13 cellular contexts compared by ENCODE assay signal in the genomic region with DNA sequence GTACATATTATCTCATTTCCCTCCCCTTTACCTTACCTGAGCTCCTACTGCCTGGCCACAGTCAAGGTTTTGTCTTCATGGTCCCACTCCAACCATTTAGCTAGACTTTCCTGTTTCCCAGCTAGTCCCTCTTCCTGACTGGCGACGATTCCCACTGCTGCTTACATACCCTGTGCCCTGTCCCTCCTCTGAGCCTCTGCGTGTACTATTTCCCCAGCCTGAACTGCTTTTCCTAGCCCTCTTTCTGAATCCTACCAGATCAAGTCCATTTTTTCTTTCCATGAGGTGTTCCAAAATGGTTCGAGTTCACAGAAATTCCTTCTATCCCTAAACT. TPM values are rescaled to one million over a fixed set of nuclear protein-coding genes. Genes with fewer than 3 reads are reported as not detected.
DNase-seq lines count a peak whose midpoint lies in the region; ATAC-seq and TF ChIP-seq lines count a peak whose summit lies in the region.
"Had no signal": no experiment of that assay in that cellular context is flagged by ENCODE, and none has a peak within 500 bp of the region (broad histone marks: within the 10 kb centered on the region; RNA-seq: fewer than 3 reads in every experiment).

No MANE protein-coding gene starts in this region.

- peaks cover 4% of the 10 kb centered on the region for H3K9me3 Mint-ChIP-seq in activated CD4-positive, alpha-beta T cell treated with anti-CD3 and anti-CD28 coated beads, Interleukin-2, amount 10 ng/mL, durations not matched to agents 24 days and 14 days
- H3K9me3 Mint-ChIP-seq in stimulated activated effector memory CD8-positive, alpha-beta T cell treated with anti-CD3 and anti-CD28 coated beads, Interleukin-12 subunit alpha, Interleukin-12 subunit beta, amount 100 ng/mL, for 72 hours: no peaks in the 10 kb centered on the region

- H3K36me3 ChIP-seq in ascending aorta (peaks cover 0 to 36% of the 10 kb centered on the region in 2 donors), left lung (peaks cover 0 to 56% of the 10 kb centered on the region in 2 donors), aorta (ENCODE audit: control insufficient read depth in 1 of 2, insufficient read depth in 2 of 2, low read length in 1 of 2) (peaks cover 0 to 4% of the 10 kb centered on the region in 2 donors)

- peaks cover 44% of the 10 kb centered on the region for H3K36me3 Mint-ChIP-seq in activated CD4-positive, alpha-beta T cell treated with anti-CD3 and anti-CD28 coated beads, Interleukin-2, amount 10 ng/mL, durations not matched to agents 24 days and 14 days (ENCODE audit: low read depth)
- peaks cover 28% of the 10 kb centered on the region for H3K36me3 Mint-ChIP-seq in stimulated activated effector memory CD8-positive, alpha-beta T cell treated with anti-CD3 and anti-CD28 coated beads, Interleukin-12 subunit alpha, Interleukin-12 subunit beta, amount 100 ng/mL, for 72 hours

- H3K4me1 ChIP-seq in ascending aorta (peaks cover 0 to 8% of the 10 kb centered on the region in 2 donors), left lung (peaks cover 5 to 24% of the 10 kb centered on the region in 2 donors), aorta (ENCODE audit: control insufficient read depth in 1 of 2, insufficient read depth in 2 of 2, low read length in 2 of 2) (no peaks in the 10 kb centered on the region)

- no peak for ATAC-seq in left lung
- no peak for ATAC-seq in stimulated activated effector memory CD8-positive, alpha-beta T cell treated with anti-CD3 and anti-CD28 coated beads, Interleukin-12 subunit alpha, Interleukin-12 subunit beta, amount 100 ng/mL, for 72 hours
- no peak for ATAC-seq in aorta (ENCODE audit: low FRiP score)
- ATAC-seq: sciatic nerve had no signal

- 46 to 47% methylated on average over 4 of the region's 4 CpGs for WGBS in aorta, 2 donors

- peak overlapping the region; percentile 5 to 43 for H3K27ac ChIP-seq in ascending aorta
- peak overlapping the region; percentile 53 to 68 for H3K27ac ChIP-seq in left lung
- H3K27ac ChIP-seq in aorta (ENCODE audit: low read depth in 1 of 2, low read length in 2 of 2): peak overlapping the region in 1 of 2 donors; percentile 43

- no peak for DNase-seq in activated CD4-positive, alpha-beta T cell treated with anti-CD3 and anti-CD28 coated beads, Interleukin-2, amount 10 ng/mL, durations not matched to agents 24 days and 14 days
- DNase-seq in activated CD4-positive, alpha-beta T cell treated with anti-CD3 and anti-CD28 coated beads for 48 hours: no peak
- DNase-seq in ascending aorta (ENCODE audit: low spot score in 2 of 2) (no peak), left lung (no peak), A172 (ENCODE audit: low spot score) (no peak), aorta (no peak)
- no peak for DNase-seq in stimulated activated effector memory CD8-positive, alpha-beta T cell treated with anti-CD3 and anti-CD28 coated beads, Interleukin-12 subunit alpha, Interleukin-12 subunit beta, amount 100 ng/mL, for 72 hours (ENCODE audit: low spot score in 2 of 2)
- no peak for DNase-seq in activated CD4-positive, CD25-positive, alpha-beta regulatory T cell treated with anti-CD3 and anti-CD28 coated beads, Interleukin-2, amount 50 U/mL, for 72 hours
- DNase-seq: activated naive CD4-positive, alpha-beta T cell treated with anti-CD3 and anti-CD28 coated beads, Interleukin-2, amount 10 ng/mL, durations not matched to agents 7 days and 5 days; NCI-H526; RPMI8226 had no signal

- peaks cover 37% of the 10 kb centered on the region for H3K4me1 Mint-ChIP-seq in activated CD4-positive, alpha-beta T cell treated with anti-CD3 and anti-CD28 coated beads, Interleukin-2, amount 10 ng/mL, durations not matched to agents 24 days and 14 days
- H3K4me1 Mint-ChIP-seq in stimulated activated effector memory CD8-positive, alpha-beta T cell treated with anti-CD3 and anti-CD28 coated beads, Interleukin-12 subunit alpha, Interleukin-12 subunit beta, amount 100 ng/mL, for 72 hours: peaks cover 40% of the 10 kb centered on the region

- TF ChIP-seq CTCF in ascending aorta (IDR thresholded peaks at IDR 0.05) (no peak), left lung (IDR thresholded peaks at IDR 0.05) (no peak)

- H3K27me3 Mint-ChIP-seq in activated CD4-positive, alpha-beta T cell treated with anti-CD3 and anti-CD28 coated beads, Interleukin-2, amount 10 ng/mL, durations not matched to agents 24 days and 14 days: no peaks in the 10 kb centered on the region
- H3K27me3 Mint-ChIP-seq: activated naive CD4-positive, alpha-beta T cell treated with anti-CD3 and anti-CD28 coated beads, Interleukin-2, amount 10 ng/mL, durations not matched to agents 7 days and 5 days had no signal

- H3K9me3 ChIP-seq in ascending aorta (no peaks in the 10 kb centered on the region), left lung (no peaks in the 10 kb centered on the region), aorta (ENCODE audit: control insufficient read depth, low read length) (no peaks in the 10 kb centered on the region)
- H3K9me3 ChIP-seq: mucosa of descending colon had no signal

- H3K27me3 ChIP-seq in ascending aorta (no peaks in the 10 kb centered on the region), left lung (no peaks in the 10 kb centered on the region), aorta (ENCODE audit: control insufficient read depth in 1 of 2, insufficient read depth in 2 of 2, low read length in 1 of 2) (no peaks in the 10 kb centered on the region)

- intact Hi-C loops in activated CD4-positive, alpha-beta T cell treated with anti-CD3 and anti-CD28 coated beads, Interleukin-2, amount 10 ng/mL, durations not matched to agents 24 days and 14 days (cut with micrococcal nuclease): no loop called here
- intact Hi-C loops in ascending aorta (cut with DNase I) (no loop called here), left lung (cut with DNase I) (no loop called here), aorta (cut with DNase I) (no loop called here)

- H3K4me3 ChIP-seq in ascending aorta (no peak overlapping the region), left lung (no peak overlapping the region), aorta (ENCODE audit: low read length in 2 of 2) (no peak overlapping the region)
- H3K4me3 ChIP-seq: mucosa of descending colon had no signal

- no peak overlapping the region for H3K4me3 Mint-ChIP-seq in activated CD4-positive, alpha-beta T cell treated with anti-CD3 and anti-CD28 coated beads, Interleukin-2, amount 10 ng/mL, durations not matched to agents 24 days and 14 days
- no peak overlapping the region for H3K4me3 Mint-ChIP-seq in stimulated activated effector memory CD8-positive, alpha-beta T cell treated with anti-CD3 and anti-CD28 coated beads, Interleukin-12 subunit alpha, Interleukin-12 subunit beta, amount 100 ng/mL, for 72 hours
- H3K4me3 Mint-ChIP-seq: activated naive CD4-positive, alpha-beta T cell treated with anti-CD3 and anti-CD28 coated beads, Interleukin-2, amount 10 ng/mL, durations not matched to agents 7 days and 5 days had no signal

- H3K27ac Mint-ChIP-seq in activated CD4-positive, alpha-beta T cell treated with anti-CD3 and anti-CD28 coated beads, Interleukin-2, amount 10 ng/mL, durations not matched to agents 24 days and 14 days: peak overlapping the region; percentile 39
- peak overlapping the region; percentile 2 for H3K27ac Mint-ChIP-seq in stimulated activated effector memory CD8-positive, alpha-beta T cell treated with anti-CD3 and anti-CD28 coated beads, Interleukin-12 subunit alpha, Interleukin-12 subunit beta, amount 100 ng/mL, for 72 hours
- H3K27ac Mint-ChIP-seq: activated naive CD4-positive, alpha-beta T cell treated with anti-CD3 and anti-CD28 coated beads, Interleukin-2, amount 10 ng/mL, durations not matched to agents 7 days and 5 days had no signal

RNA-seq across cellular contexts. Expression of a gene that starts 23.4 kb away (rescaled TPM):
- total RNA-seq in activated CD4-positive, alpha-beta T cell treated with anti-CD3 and anti-CD28 coated beads, Interleukin-2, amount 10 ng/mL, durations not matched to agents 24 days and 14 days: 96.8 and 97.4 TPM in 2 replicates
- total RNA-seq in ascending aorta (63.0 TPM), left lung (10 to 100 TPM; 32.9 to 35.6 TPM), aorta (10 to 100 TPM; 25.3 to 29.1 TPM)
- total RNA-seq in A172 (2014; rRNA removed; shearing (Covaris generic)): 58.4 and 66.5 TPM in 2 replicates
- polyA plus RNA-seq in aorta: 10 to 100 TPM; 25.0 to 46.5 TPM

RNA-seq across cellular contexts. Expression of a gene that starts 32.0 kb away (rescaled TPM):
- total RNA-seq in activated CD4-positive, alpha-beta T cell treated with anti-CD3 and anti-CD28 coated beads, Interleukin-2, amount 10 ng/mL, durations not matched to agents 24 days and 14 days: 19.2 and 20.1 TPM in 2 replicates
- total RNA-seq in ascending aorta (18.0 TPM), left lung (10 to 100 TPM; 65.9 to 66.7 TPM), aorta (10 to 100 TPM; 22.5 to 23.2 TPM)
- total RNA-seq in A172 (2014; rRNA removed; shearing (Covaris generic)): 53.2 and 70.0 TPM in 2 replicates
- polyA plus RNA-seq in aorta: 10 to 100 TPM; 12.7 to 21.0 TPM

RNA-seq across cellular contexts. Expression of a gene that starts 58.1 kb away (rescaled TPM):
- not detected in 2 replicates for total RNA-seq in activated CD4-positive, alpha-beta T cell treated with anti-CD3 and anti-CD28 coated beads, Interleukin-2, amount 10 ng/mL, durations not matched to agents 24 days and 14 days
- total RNA-seq in ascending aorta: 2.6 TPM
- not detected for total RNA-seq in left lung
- not detected in 2 replicates for total RNA-seq in A172 (2014; rRNA removed; shearing (Covaris generic))
- total RNA-seq in aorta: not detected
- under 1 TPM in 1 of 2 donors, not detected in 1; 0.05 TPM for polyA plus RNA-seq in aorta
- total RNA-seq: sciatic nerve had no signal
